2 cellular contexts compared by ENCODE assay signal in the genomic region with DNA sequence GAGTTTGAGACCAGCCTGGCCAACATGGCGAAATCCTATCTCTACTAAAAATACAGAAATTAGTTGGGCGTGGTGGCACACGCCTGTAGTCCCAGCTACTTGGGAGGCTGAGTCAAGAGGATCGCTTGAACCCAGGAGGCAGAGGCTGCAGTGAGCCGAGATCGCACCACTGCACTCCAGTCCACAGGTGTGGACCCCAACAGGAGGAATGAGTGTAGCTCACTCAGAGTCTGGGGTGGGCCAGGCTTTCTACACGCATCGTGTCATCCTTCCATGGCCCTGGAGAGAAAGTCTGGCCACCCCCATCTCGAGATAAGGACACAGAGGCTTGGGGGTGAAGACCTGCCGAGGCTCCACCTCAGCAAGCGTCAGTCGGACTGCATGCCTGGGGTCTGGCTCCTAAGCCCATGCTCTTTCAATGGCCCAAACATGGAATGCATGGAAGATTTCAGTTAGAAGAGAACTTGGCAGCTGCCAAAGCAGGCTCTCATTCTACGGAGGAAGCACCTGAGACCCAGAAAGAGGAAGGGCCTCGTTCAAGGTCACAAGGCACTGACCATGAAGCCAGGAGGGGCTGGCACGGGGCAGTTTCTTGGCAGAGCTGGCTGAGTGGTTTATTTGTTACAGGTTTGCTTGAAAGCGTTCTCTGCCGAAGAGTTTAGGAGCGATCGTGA.
A peak's percentile ranks its signal among the peaks of the same experiment; 100 is the strongest.
TF ChIP-seq lines count a peak whose summit lies in the region.
"Not testable (repeated sequence)": the region's sequence is repeated elsewhere in the genome, so short reads cannot be mapped to it uniquely, and the experiment has no call there.

No MANE protein-coding gene starts in this region.

TF ChIP-seq in GM12891, 5 proteins besides CTCF, POLR2A, EP300 and RAD21:
- TF ChIP-seq SPI1 (IDR thresholded peaks at IDR 0.05; ENCODE audit: low read depth, low read length): 0 out of 2 replicates have a peak, but pooled peaks have one; percentile 19
TF ChIP-seq in GM12891: peak in this region for 1; not testable (repeated sequence) for 4.

TF ChIP-seq in HepG2, 621 proteins besides CTCF, POLR2A, EP300 and RAD21 (continues in another document):
- TF ChIP-seq ZNF543 (CRISPR knock-in tag; IDR thresholded peaks at IDR 0.05): peak; percentile 47; the same call in 1 of the 2 replicates
- TF ChIP-seq MTA1 (CRISPR knock-in tag; IDR thresholded peaks at IDR 0.05; ENCODE audit: borderline replicate concordance): 0 out of 2 replicates have a peak, but pooled peaks have one; percentile 46
- 0 out of 2 replicates have a peak, but pooled peaks have one; percentile 30 for TF ChIP-seq KIAA2018 (CRISPR knock-in tag; IDR thresholded peaks at IDR 0.05; ENCODE audit: borderline replicate concordance)
- 0 out of 2 replicates have a peak, but pooled peaks have one; percentile 40 for TF ChIP-seq ZNF788 (CRISPR knock-in tag; IDR thresholded peaks at IDR 0.05; ENCODE audit: borderline replicate concordance)
- 0 out of 4 replicates have a peak, but pooled peaks of 1 of the 2 experiments have one; percentile 30 for TF ChIP-seq HMGXB4 (CRISPR knock-in tag; IDR thresholded peaks at IDR 0.05; ENCODE audit: borderline replicate concordance in 1 of 2, low read depth in 1 of 2)
- 0 out of 2 replicates have a peak, but pooled peaks have one; percentile 71 for TF ChIP-seq ZNF510 (CRISPR knock-in tag; IDR thresholded peaks at IDR 0.05; ENCODE audit: low read depth)
- TF ChIP-seq ZNF556 (CRISPR knock-in tag; IDR thresholded peaks at IDR 0.05; ENCODE audit: borderline replicate concordance): 0 out of 2 replicates have a peak, but pooled peaks have one; percentile 18
- peak; percentile 52; the same call in 1 of the 2 replicates for TF ChIP-seq SIN3A (IDR thresholded peaks at IDR 0.05; ENCODE audit: borderline replicate concordance, low read depth, low read length)
- TF ChIP-seq ZNF883 (CRISPR knock-in tag; IDR thresholded peaks at IDR 0.05; ENCODE audit: not compliant biosample characterization): peak; percentile 11
- 0 out of 2 replicates have a peak, but pooled peaks have one; percentile 21 for TF ChIP-seq ZBTB42 (CRISPR knock-in tag; IDR thresholded peaks at IDR 0.05)
- 0 out of 2 replicates have a peak, but pooled peaks have one; percentile 8 for TF ChIP-seq GATAD1 (CRISPR knock-in tag; IDR thresholded peaks at IDR 0.05)
- peak; percentile 60; the same call in 1 of the 2 replicates for TF ChIP-seq ZSCAN21 (CRISPR knock-in tag; IDR thresholded peaks at IDR 0.05; ENCODE audit: borderline replicate concordance)
- peak; percentile 74; the same call in 1 of the 2 replicates for TF ChIP-seq ZNF709 (CRISPR knock-in tag; IDR thresholded peaks at IDR 0.05)
- TF ChIP-seq ZSCAN31 (CRISPR knock-in tag; IDR thresholded peaks at IDR 0.05; ENCODE audit: low read depth): peak; percentile 27; the same call in 1 of the 2 replicates
- TF ChIP-seq, protein P1, sequence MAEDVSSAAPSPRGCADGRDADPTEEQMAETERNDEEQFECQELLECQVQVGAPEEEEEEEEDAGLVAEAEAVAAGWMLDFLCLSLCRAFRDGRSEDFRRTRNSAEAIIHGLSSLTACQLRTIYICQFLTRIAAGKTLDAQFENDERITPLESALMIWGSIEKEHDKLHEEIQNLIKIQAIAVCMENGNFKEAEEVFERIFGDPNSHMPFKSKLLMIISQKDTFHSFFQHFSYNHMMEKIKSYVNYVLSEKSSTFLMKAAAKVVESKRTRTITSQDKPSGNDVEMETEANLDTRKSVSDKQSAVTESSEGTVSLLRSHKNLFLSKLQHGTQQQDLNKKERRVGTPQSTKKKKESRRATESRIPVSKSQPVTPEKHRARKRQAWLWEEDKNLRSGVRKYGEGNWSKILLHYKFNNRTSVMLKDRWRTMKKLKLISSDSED (CRISPR knock-in tag; IDR thresholded peaks at IDR 0.05): 0 out of 2 replicates have a peak, but pooled peaks have one; percentile 39
- TF ChIP-seq, protein P2, sequence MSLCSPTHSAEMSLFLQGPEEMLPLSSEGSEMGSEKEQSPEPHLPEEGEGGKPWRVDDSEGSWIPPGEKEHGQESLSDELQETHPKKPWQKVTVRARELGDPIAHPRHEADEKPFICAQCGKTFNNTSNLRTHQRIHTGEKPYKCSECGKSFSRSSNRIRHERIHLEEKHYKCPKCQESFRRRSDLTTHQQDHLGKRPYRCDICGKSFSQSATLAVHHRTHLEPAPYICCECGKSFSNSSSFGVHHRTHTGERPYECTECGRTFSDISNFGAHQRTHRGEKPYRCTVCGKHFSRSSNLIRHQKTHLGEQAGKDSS (CRISPR knock-in tag; IDR thresholded peaks at IDR 0.05; ENCODE audit: borderline replicate concordance, low read depth): 0 out of 2 replicates have a peak, but pooled peaks have one; percentile 29
- TF ChIP-seq THRA (CRISPR knock-in tag; IDR thresholded peaks at IDR 0.05; ENCODE audit: borderline replicate concordance): peak; percentile 22; the same call in 1 of the 2 replicates
- peak; percentile 36; the same call in 1 of the 2 replicates for TF ChIP-seq TBX2 (CRISPR knock-in tag; IDR thresholded peaks at IDR 0.05; ENCODE audit: borderline replicate concordance)
- 0 out of 2 replicates have a peak, but pooled peaks have one; percentile 22 for TF ChIP-seq ZNF34 (CRISPR knock-in tag; IDR thresholded peaks at IDR 0.05; ENCODE audit: borderline replicate concordance)
- peak; percentile 29; the same call in 1 of the 2 replicates for TF ChIP-seq ZMYM3 (CRISPR knock-in tag; IDR thresholded peaks at IDR 0.05)
- TF ChIP-seq TAF1 (CRISPR knock-in tag; IDR thresholded peaks at IDR 0.05): 0 out of 2 replicates have a peak, but pooled peaks have one; percentile 1
- TF ChIP-seq ZNF101 (CRISPR knock-in tag; IDR thresholded peaks at IDR 0.05; ENCODE audit: borderline replicate concordance, low read depth): 0 out of 2 replicates have a peak, but pooled peaks have one; percentile 70
- not testable (repeated sequence) for TF ChIP-seq MAZ (IDR thresholded peaks at IDR 0.05; ENCODE audit: borderline replicate concordance, low read depth, low read length); SOX6 (IDR thresholded peaks at IDR 0.05)
- TF ChIP-seq MAZ (CRISPR knock-in tag; IDR thresholded peaks at IDR 0.05; ENCODE audit: low read depth): peak; percentile 20; the same call in 1 of the 2 replicates
- TF ChIP-seq ZNF224 (CRISPR knock-in tag; IDR thresholded peaks at IDR 0.05): 0 out of 2 replicates have a peak, but pooled peaks have one; percentile 6
- TF ChIP-seq SOX6 (CRISPR knock-in tag; IDR thresholded peaks at IDR 0.05): 0 out of 2 replicates have a peak, but pooled peaks have one; percentile 7
- TF ChIP-seq ZNF761 (CRISPR knock-in tag; conservative IDR thresholded peaks at IDR 0.05): peak; percentile 38; the same call in 1 of the 2 replicates
- TF ChIP-seq ZBTB46 (CRISPR knock-in tag; IDR thresholded peaks at IDR 0.05; ENCODE audit: borderline replicate concordance): 0 out of 2 replicates have a peak, but pooled peaks have one; percentile 43
- peak; percentile 30; the same call in 1 of the 2 replicates for TF ChIP-seq UBTF (CRISPR knock-in tag; IDR thresholded peaks at IDR 0.05)
- peak; percentile 12; the same call in 1 of the 2 replicates for TF ChIP-seq SPEN (CRISPR knock-in tag; IDR thresholded peaks at IDR 0.05; ENCODE audit: low read depth)
